In the genomic region with DNA sequence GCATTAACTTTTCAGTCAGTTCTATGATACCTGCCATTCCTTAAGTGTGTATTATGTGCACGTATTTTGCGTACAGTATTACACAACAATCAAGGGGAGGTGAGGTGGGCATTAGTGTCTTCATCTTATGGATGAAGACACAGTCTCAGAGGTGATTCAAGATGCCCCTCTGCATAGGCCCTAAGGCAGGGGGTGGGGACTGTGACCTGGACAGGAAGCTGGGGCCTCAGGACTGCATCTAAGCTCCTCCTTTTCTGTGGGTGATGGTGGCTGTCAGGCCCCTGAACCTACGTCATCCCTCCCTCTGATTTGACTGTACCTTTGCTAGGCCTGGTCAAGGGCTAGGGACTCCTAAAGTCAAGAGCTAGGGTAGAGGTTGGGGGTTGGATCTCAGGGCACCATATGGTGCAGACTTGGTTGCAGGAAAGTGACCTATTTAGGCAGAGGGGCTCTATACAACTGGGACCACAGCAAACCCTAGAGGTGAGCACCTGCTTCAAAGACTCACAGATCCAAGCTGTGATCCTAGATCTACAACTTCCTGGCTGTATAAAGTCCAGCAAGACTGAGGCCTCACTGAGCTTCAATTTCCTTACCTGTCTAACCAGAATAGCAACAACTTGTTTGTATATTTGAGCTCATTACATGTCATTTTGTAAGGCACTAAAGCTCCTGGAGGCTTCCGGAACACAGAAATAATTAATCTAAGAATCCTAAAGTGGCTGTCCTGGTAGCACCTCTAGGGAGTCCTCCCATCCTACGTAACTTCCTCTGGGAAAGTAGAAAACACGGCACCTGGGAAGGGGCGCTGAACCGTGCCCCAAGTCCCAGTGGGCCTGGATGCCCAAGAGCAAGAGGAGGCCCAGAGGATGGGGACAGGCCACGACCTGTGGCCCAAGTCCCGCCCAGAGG, we compare ENCODE assay signal across 8 cellular contexts. TPM values are rescaled to one million over a fixed set of nuclear protein-coding genes. Genes with fewer than 3 reads are reported as not detected.
DNase-seq lines count a peak whose midpoint lies in the region; ATAC-seq and TF ChIP-seq lines count a peak whose summit lies in the region.

No MANE protein-coding gene starts in this region.

- H3K4me3 ChIP-seq in fibroblast of mammary gland (ENCODE audit: control insufficient read depth, low read depth, low read length) (peak overlapping the region; percentile 96), retinal pigment epithelial cell (ENCODE audit: low read length) (peak overlapping the region; percentile 50)

- peak; percentile 64 for DNase-seq in activated effector memory CD4-positive, alpha-beta T cell treated with anti-CD3 and anti-CD28 coated beads, Interleukin-2, amount 50 U/mL, for 16 hours
- no peak for DNase-seq in activated effector memory CD4-positive, alpha-beta T cell treated with Interleukin-2 at 50 U/mL for 16 hours
- DNase-seq in T-helper 17 cell = no peak
- no peak for DNase-seq in fibroblast of mammary gland (ENCODE audit: low read depth)
- DNase-seq in retinal pigment epithelial cell (ENCODE audit: low read depth) = no peak
- no peak for DNase-seq in activated gamma-delta T cell (lab: John Stamatoyannopoulos, UW)

- no peak for TF ChIP-seq CTCF in fibroblast of mammary gland (conservative IDR thresholded peaks at IDR 0.05; ENCODE audit: control insufficient read depth, insufficient read depth, low read depth, low read length)
- TF ChIP-seq CTCF in retinal pigment epithelial cell (conservative IDR thresholded peaks at IDR 0.05; ENCODE audit: low read depth, low read length) = no peak

- peak overlapping the region; percentile 51 for H3K27ac Mint-ChIP-seq in T-helper 17 cell

- no peaks in the 10 kb centered on the region for H3K9me3 ChIP-seq in T-helper 17 cell (ENCODE audit: control insufficient read depth, low read length, poor library complexity, severe bottlenecking)

- H3K27me3 Mint-ChIP-seq in T-helper 17 cell = no peaks in the 10 kb centered on the region

- H3K4me1 Mint-ChIP-seq in T-helper 17 cell = peaks cover 25% of the 10 kb centered on the region

- ATAC-seq in HG02885 (IDR thresholded peaks at IDR 0.05; ENCODE audit: poor library complexity, unreplicated experiment) (peak; percentile 41), T-helper 17 cell (no peak), HG03097 (IDR thresholded peaks at IDR 0.05; ENCODE audit: low FRiP score, unreplicated experiment) (no peak)

- no peaks in the 10 kb centered on the region for H3K36me3 Mint-ChIP-seq in T-helper 17 cell (ENCODE audit: low read depth)

- H3K4me3 Mint-ChIP-seq in T-helper 17 cell = peak overlapping the region; percentile 98

RNA-seq across cellular contexts. Expression of gene HK1, which starts 39.1 kb away (rescaled TPM):
- 100 to 1,000 TPM in 1 of 2 donors, 10 to 100 TPM in 1; 91.0 to 104 TPM for total RNA-seq in T-helper 17 cell
